In genomic region chr11:86151188-86152005, GRCh38 we compare ENCODE assay signal across 8 cellular contexts.
A peak's percentile ranks its signal among the peaks of the same experiment; 100 is the strongest.
DNase-seq lines count a peak whose midpoint lies in the region; ATAC-seq, FAIRE-seq and TF ChIP-seq lines count a peak whose summit lies in the region.

No MANE protein-coding gene starts in this region.

- H3K9me3 ChIP-seq in stomach = no peaks in the 10 kb centered on the region

- intact Hi-C loops in stomach (cut with DNase I; ENCODE audit: low total_unique reads) = no loop called here

- no peak for TF ChIP-seq POLR2A in stomach (IDR thresholded peaks at IDR 0.05)

- H3K36me3 ChIP-seq in stomach = no peaks in the 10 kb centered on the region

- H3K4me1 Mint-ChIP-seq in activated naive CD8-positive, alpha-beta T cell treated with anti-CD3 and anti-CD28 coated beads for 36 hours = peaks cover 17% of the 10 kb centered on the region
- H3K4me1 Mint-ChIP-seq in immature natural killer cell = peaks cover 40 to 53% of the 10 kb centered on the region in 2 donors

- no peaks in the 10 kb centered on the region for H3K9me3 Mint-ChIP-seq in activated naive CD8-positive, alpha-beta T cell treated with anti-CD3 and anti-CD28 coated beads for 36 hours
- H3K9me3 Mint-ChIP-seq in immature natural killer cell = no peaks in the 10 kb centered on the region

- no peak overlapping the region for H3K4me3 ChIP-seq in stomach

- DNase-seq in GM18507 (ENCODE audit: extremely low spot score, insufficient read length, low read depth) = no peak
- no peak for DNase-seq in activated naive CD8-positive, alpha-beta T cell treated with anti-CD3 and anti-CD28 coated beads for 36 hours
- peak in 2 of 3 donors; percentile 22 for DNase-seq in immature natural killer cell
- DNase-seq in stomach = no peak
- no peak for DNase-seq in SHP77 (lab: John Stamatoyannopoulos, UW)

- no peak overlapping the region for H3K4me3 Mint-ChIP-seq in activated naive CD8-positive, alpha-beta T cell treated with anti-CD3 and anti-CD28 coated beads for 36 hours
- H3K4me3 Mint-ChIP-seq in immature natural killer cell = peak overlapping the region; percentile 50 to 69 (median 58)

- no peaks in the 10 kb centered on the region for H3K27me3 Mint-ChIP-seq in activated naive CD8-positive, alpha-beta T cell treated with anti-CD3 and anti-CD28 coated beads for 36 hours
- peaks cover 0 to 3% (median 0%) of the 10 kb centered on the region in 3 donors for H3K27me3 Mint-ChIP-seq in immature natural killer cell (ENCODE audit: low read depth in 3 of 3)

- peak overlapping the region; percentile 15 for H3K27ac Mint-ChIP-seq in activated naive CD8-positive, alpha-beta T cell treated with anti-CD3 and anti-CD28 coated beads for 36 hours
- H3K27ac Mint-ChIP-seq in immature natural killer cell = peak overlapping the region; percentile 36 to 90 (median 80)

- 18 to 24% (median 22%) methylated on average over 1 to 3 of the region's 3 CpGs for WGBS in stomach, 5 donors

- TF ChIP-seq EP300 in stomach (IDR thresholded peaks at IDR 0.05) = no peak

- H3K4me1 ChIP-seq in stomach = peaks cover 7 to 44% (median 28%) of the 10 kb centered on the region in 4 donors

- TF ChIP-seq CTCF in stomach (IDR thresholded peaks at IDR 0.05) = no peak

- H3K36me3 Mint-ChIP-seq in activated naive CD8-positive, alpha-beta T cell treated with anti-CD3 and anti-CD28 coated beads for 36 hours = no peaks in the 10 kb centered on the region
- peaks cover 0 to 3% (median 0%) of the 10 kb centered on the region in 3 donors for H3K36me3 Mint-ChIP-seq in immature natural killer cell

- ATAC-seq in HG03175 (IDR thresholded peaks at IDR 0.05; ENCODE audit: unreplicated experiment) = peak; percentile 42
- ATAC-seq in HG03378 (IDR thresholded peaks at IDR 0.05; ENCODE audit: unreplicated experiment) = no peak
- no peak for ATAC-seq in HG03520 (IDR thresholded peaks at IDR 0.05; ENCODE audit: unreplicated experiment)

- peak; percentile 24 for FAIRE-seq in GM18507 (lab: Jason Lieb, UNC)

- no peaks in the 10 kb centered on the region for H3K27me3 ChIP-seq in stomach

- H3K27ac ChIP-seq in stomach = peak overlapping the region; percentile 7 to 69 (median 38)

Comparison
In these comparisons a context has a peak if more than half of its experiments do, and no peak if none do; other contexts are left out.
1. DNase-seq: peak in immature natural killer cell (2 of 3); none in GM18507 (single experiment), activated naive CD8-positive, alpha-beta T cell treated with anti-CD3 and anti-CD28 coated beads for 36 hours (single experiment), stomach (single experiment) and SHP77 (0 of 2).